ENCODE assay signal across 2 cellular contexts in genomic region chr22:46752911-46753310, GRCh38.
TF ChIP-seq lines count a peak whose summit lies in the region.

No MANE protein-coding gene starts in this region.

TF ChIP-seq in SK-N-SH, 30 proteins besides CTCF, POLR2A, EP300 and RAD21:
- TF ChIP-seq ZBTB33 (IDR thresholded peaks at IDR 0.05; ENCODE audit: borderline replicate concordance, low read depth) (no peak), USF2 (IDR thresholded peaks at IDR 0.05; ENCODE audit: borderline replicate concordance, low read depth, low read length) (no peak), FOSL2 (IDR thresholded peaks at IDR 0.05; ENCODE audit: borderline replicate concordance, low read depth) (no peak), SMC3 (IDR thresholded peaks at IDR 0.05; ENCODE audit: low read depth, low read length) (no peak), PBX3 (IDR thresholded peaks at IDR 0.05) (no peak), MXI1 (IDR thresholded peaks at IDR 0.05; ENCODE audit: low read depth, low read length) (no peak), USF1 (IDR thresholded peaks at IDR 0.05; ENCODE audit: borderline replicate concordance, low read depth) (no peak), ELF1 (IDR thresholded peaks at IDR 0.05) (no peak), MEF2A (IDR thresholded peaks at IDR 0.05; ENCODE audit: borderline replicate concordance, low read depth) (no peak), GATA2 (CRISPR knock-in tag; IDR thresholded peaks at IDR 0.05) (no peak), TAF1 (IDR thresholded peaks at IDR 0.05; ENCODE audit: borderline replicate concordance, low read depth, low read length) (no peak), YY1 (IDR thresholded peaks at IDR 0.05; ENCODE audit: low read depth) (no peak), TCF12 (IDR thresholded peaks at IDR 0.05) (no peak), MAX (IDR thresholded peaks at IDR 0.05; ENCODE audit: low read depth) (no peak), NFIC (IDR thresholded peaks at IDR 0.05; ENCODE audit: borderline replicate concordance) (no peak), CHD2 (IDR thresholded peaks at IDR 0.05; ENCODE audit: low read length, partially characterized antibody) (no peak)

TF ChIP-seq in SK-N-SH treated with all-trans-retinoic acid at 6 μM for 48 hours, 23 proteins besides CTCF, POLR2A, EP300 and RAD21 (continued from another document):
- no peak for TF ChIP-seq TSHZ2 (CRISPR knock-in tag; IDR thresholded peaks at IDR 0.05)
